Comparison of ENCODE assay signal across 10 cellular contexts in genomic region chrX:23785564-23785963, GRCh38. TPM values are rescaled to one million over a fixed set of nuclear protein-coding genes. Genes with fewer than 3 reads are reported as not detected.
DNase-seq lines count a peak whose midpoint lies in the region; ATAC-seq, FAIRE-seq and TF ChIP-seq lines count a peak whose summit lies in the region.
"Had no signal": no experiment of that assay in that cellular context is flagged by ENCODE, and none has a peak within 500 bp of the region (broad histone marks: within the 10 kb centered on the region; RNA-seq: fewer than 3 reads in every experiment).

No MANE protein-coding gene starts in this region.

- H3K9ac ChIP-seq in endothelial cell of umbilical vein (replicated peaks; ENCODE audit: extremely low read depth, insufficient read depth, low read length) = peak overlapping the region; percentile 14

- H3K4me3 ChIP-seq in CD4-positive, CD25-positive, alpha-beta regulatory T cell (ENCODE audit: low read depth, low read length) = peak overlapping the region; percentile 95
- H3K4me3 ChIP-seq in RWPE2 (ENCODE audit: severe bottlenecking) (no peak overlapping the region), endothelial cell of umbilical vein (replicated peaks in 1 of 3; ENCODE audit: insufficient read depth in 1 of 3, low read depth in 1 of 3, low read length in 3 of 3) (peak overlapping the region in 1 of 3 experiments; percentile 90), brain microvascular endothelial cell (ENCODE audit: low read depth, low read length) (no peak overlapping the region)

- no peak for TF ChIP-seq POLR2A in endothelial cell of umbilical vein (IDR thresholded peaks at IDR 0.05; ENCODE audit: low read depth, low read length)

- no peaks in the 10 kb centered on the region for H3K9me1 ChIP-seq in endothelial cell of umbilical vein (replicated peaks; ENCODE audit: control insufficient read depth, extremely low read depth, insufficient read depth, low read length)

- intact Hi-C loops in endothelial cell of umbilical vein (cut with micrococcal nuclease) = loop anchor here (10.0 kb wide), 1 partner anchor 91 kb away; no protein-coding TSS in a partner anchor

- no peak for ATAC-seq in CD4-positive, CD25-positive, alpha-beta regulatory T cell (ENCODE audit: low read depth in 2 of 2)
- ATAC-seq in RWPE2 (ENCODE audit: low read depth) = no peak
- ATAC-seq in natural killer cell treated with Interleukin-12 subunit alpha and Interleukin-12 subunit beta and Interleukin-15 and Interleukin-18, amount 100 ng/mL, for 72 hours = no peak
- no peak for ATAC-seq in activated CD4-positive, CD25-positive, alpha-beta regulatory T cell treated with anti-CD3 and anti-CD28 coated beads, Interleukin-2, amount 50 U/mL, for 24 hours
- ATAC-seq: pancreas had no signal

- peak overlapping the region; percentile 33 for H3K27ac ChIP-seq in CD4-positive, CD25-positive, alpha-beta regulatory T cell (ENCODE audit: insufficient read depth, low read length, poor library complexity, severe bottlenecking)
- H3K27ac ChIP-seq in RWPE2 (ENCODE audit: poor library complexity, severe bottlenecking) = peak overlapping the region; percentile 86
- no peak overlapping the region for H3K27ac ChIP-seq in endothelial cell of umbilical vein (ENCODE audit: insufficient read depth, low read depth, low read length)
- no peak overlapping the region for H3K27ac ChIP-seq in brain microvascular endothelial cell

- no peaks in the 10 kb centered on the region for H3K9me3 ChIP-seq in CD4-positive, CD25-positive, alpha-beta regulatory T cell (ENCODE audit: control insufficient read depth in 2 of 2, low read length in 2 of 2)
- H3K9me3 ChIP-seq in RWPE2 (ENCODE audit: severe bottlenecking) = no peaks in the 10 kb centered on the region
- no peaks in the 10 kb centered on the region for H3K9me3 ChIP-seq in endothelial cell of umbilical vein (replicated peaks; ENCODE audit: control insufficient read depth, insufficient read depth, low read length)
- H3K9me3 ChIP-seq: pancreas had no signal

- peak overlapping the region; percentile 92 to 99 (median 96) for H3K4me3 Mint-ChIP-seq in CD4-positive, CD25-positive, alpha-beta regulatory T cell
- peak overlapping the region; percentile 96 for H3K4me3 Mint-ChIP-seq in natural killer cell treated with Interleukin-12 subunit alpha and Interleukin-12 subunit beta and Interleukin-15 and Interleukin-18, amount 100 ng/mL, for 72 hours

- peak overlapping the region; percentile 92 for H3K4me2 ChIP-seq in endothelial cell of umbilical vein (ENCODE audit: insufficient read depth, low read length)

- H3K36me3 Mint-ChIP-seq in CD4-positive, CD25-positive, alpha-beta regulatory T cell = peaks cover 17% of the 10 kb centered on the region
- peaks cover 24% of the 10 kb centered on the region for H3K36me3 Mint-ChIP-seq in natural killer cell treated with Interleukin-12 subunit alpha and Interleukin-12 subunit beta and Interleukin-15 and Interleukin-18, amount 100 ng/mL, for 72 hours

- peaks cover 0 to 1% (median 0%) of the 10 kb centered on the region in 7 donors for H3K9me3 Mint-ChIP-seq in CD4-positive, CD25-positive, alpha-beta regulatory T cell
- H3K9me3 Mint-ChIP-seq in natural killer cell treated with Interleukin-12 subunit alpha and Interleukin-12 subunit beta and Interleukin-15 and Interleukin-18, amount 100 ng/mL, for 72 hours = no peaks in the 10 kb centered on the region

- no TSS peak for BruUV-seq in endothelial cell of umbilical vein (replicated peaks; lab: Mats Ljungman, UMichigan)

- POLR2A ChIA-PET in endothelial cell of umbilical vein (lab: Charles Lee) = no interaction called here

- no peak for FAIRE-seq in endothelial cell of umbilical vein (lab: Jason Lieb, UNC)
- FAIRE-seq: pancreas had no signal

- H3K27ac Mint-ChIP-seq in CD4-positive, CD25-positive, alpha-beta regulatory T cell = peak overlapping the region in 2 of 3 donors; percentile 2 to 97
- H3K27ac Mint-ChIP-seq in natural killer cell treated with Interleukin-12 subunit alpha and Interleukin-12 subunit beta and Interleukin-15 and Interleukin-18, amount 100 ng/mL, for 72 hours = peak overlapping the region; percentile 96 to 97

- in situ Hi-C loops in brain microvascular endothelial cell (cut with HindIII; ENCODE audit: low pct_ligation_motif_present, low sequenced_read_pairs) = no loop called here

- H3K36me3 ChIP-seq in CD4-positive, CD25-positive, alpha-beta regulatory T cell (ENCODE audit: control insufficient read depth, insufficient read depth, low read length) = peaks cover 10% of the 10 kb centered on the region
- H3K36me3 ChIP-seq in RWPE2 (ENCODE audit: low read depth) (peaks cover 29% of the 10 kb centered on the region), endothelial cell of umbilical vein (ENCODE audit: control insufficient read depth in 2 of 2, extremely low read depth in 1 of 2, insufficient read depth in 2 of 2, low read length in 2 of 2) (peaks cover 2 to 3% of the 10 kb centered on the region in 2 experiments), brain microvascular endothelial cell (replicated peaks) (peaks cover 15% of the 10 kb centered on the region)
- H3K36me3 ChIP-seq: pancreas had no signal

- no peaks in the 10 kb centered on the region for H3K27me3 ChIP-seq in CD4-positive, CD25-positive, alpha-beta regulatory T cell (ENCODE audit: control insufficient read depth, insufficient read depth, low read length)
- H3K27me3 ChIP-seq in RWPE2 (ENCODE audit: insufficient read depth, poor library complexity, severe bottlenecking) = no peaks in the 10 kb centered on the region
- no peaks in the 10 kb centered on the region for H3K27me3 ChIP-seq in endothelial cell of umbilical vein (ENCODE audit: control insufficient read depth in 2 of 2, insufficient read depth in 2 of 2, low read length in 2 of 2)
- no peaks in the 10 kb centered on the region for H3K27me3 ChIP-seq in brain microvascular endothelial cell (replicated peaks)

- H3K4me1 ChIP-seq in CD4-positive, CD25-positive, alpha-beta regulatory T cell (ENCODE audit: control insufficient read depth, insufficient read depth, low read length, poor library complexity, severe bottlenecking) = peaks cover 19% of the 10 kb centered on the region
- H3K4me1 ChIP-seq in RWPE2 (ENCODE audit: insufficient read depth, poor library complexity, severe bottlenecking) (peaks cover 5% of the 10 kb centered on the region), endothelial cell of umbilical vein (ENCODE audit: control insufficient read depth, extremely low read depth, insufficient read depth, low read length) (peaks cover 23% of the 10 kb centered on the region)
- H3K4me1 ChIP-seq: pancreas had no signal

- no peak overlapping the region for H2AFZ ChIP-seq in endothelial cell of umbilical vein (ENCODE audit: low read depth, low read length)

- dilution Hi-C loops in endothelial cell of umbilical vein (cut with MboI; ENCODE audit: extremely low pct_ligation_motif_present, low sequenced_read_pairs) = no loop called here

- peaks cover 8 to 47% (median 20%) of the 10 kb centered on the region in 4 donors for H3K4me1 Mint-ChIP-seq in CD4-positive, CD25-positive, alpha-beta regulatory T cell
- peaks cover 22 to 26% of the 10 kb centered on the region in 2 donors for H3K4me1 Mint-ChIP-seq in natural killer cell treated with Interleukin-12 subunit alpha and Interleukin-12 subunit beta and Interleukin-15 and Interleukin-18, amount 100 ng/mL, for 72 hours (ENCODE audit: low read depth in 2 of 2)

- H4K20me1 ChIP-seq in endothelial cell of umbilical vein (replicated peaks; ENCODE audit: control insufficient read depth, extremely low read depth, insufficient read depth, low read length) = no peaks in the 10 kb centered on the region

- H3K79me2 ChIP-seq in endothelial cell of umbilical vein (ENCODE audit: control insufficient read depth, insufficient read depth, low read length) = peaks cover 20% of the 10 kb centered on the region

- no peak for TF ChIP-seq CTCF in RWPE2 (IDR thresholded peaks at IDR 0.05; ENCODE audit: poor library complexity, severe bottlenecking)
- no peak for TF ChIP-seq CTCF in endothelial cell of umbilical vein (IDR thresholded peaks at IDR 0.05; ENCODE audit: extremely low read depth in 1 of 2, insufficient read depth in 1 of 2, low read depth in 1 of 2, low read length in 2 of 2)
- no peak for TF ChIP-seq CTCF in brain microvascular endothelial cell (IDR thresholded peaks at IDR 0.05; ENCODE audit: low read depth, low read length, missing control alignments)

- CTCF ChIA-PET in endothelial cell of umbilical vein (lab: Charles Lee) = interaction anchor here (3.1 kb wide), 1 partner anchor 22 kb away, joined by 12 read pairs; no protein-coding TSS in a partner anchor

- no peaks in the 10 kb centered on the region for H3K27me3 Mint-ChIP-seq in CD4-positive, CD25-positive, alpha-beta regulatory T cell
- H3K27me3 Mint-ChIP-seq in natural killer cell treated with Interleukin-12 subunit alpha and Interleukin-12 subunit beta and Interleukin-15 and Interleukin-18, amount 100 ng/mL, for 72 hours = no peaks in the 10 kb centered on the region

- no peak for DNase-seq in CD4-positive, CD25-positive, alpha-beta regulatory T cell
- DNase-seq in RWPE2 (ENCODE audit: low spot score) (no peak), endothelial cell of umbilical vein (ENCODE audit: low read depth, low spot score) (peak; percentile 9), NCI-H2107 (lab: John Stamatoyannopoulos, UW) (no peak), brain microvascular endothelial cell (no peak), NCI-H2227 treated with DMSO at 0.1 percent for 48 hours (lab: John Stamatoyannopoulos, UW) (no peak)
- DNase-seq in natural killer cell treated with Interleukin-12 subunit alpha and Interleukin-12 subunit beta and Interleukin-15 and Interleukin-18, amount 100 ng/mL, for 72 hours (ENCODE audit: low spot score) = no peak
- DNase-seq: NCI-H446 treated with DMSO at 0.1 percent for 48 hours had no signal

RNA-seq across cellular contexts. Expression of gene SAT1, which starts 2.6 kb away (rescaled TPM):
- 939 TPM for total RNA-seq in CD4-positive, CD25-positive, alpha-beta regulatory T cell
- polyA plus RNA-seq in CD4-positive, CD25-positive, alpha-beta regulatory T cell = 100 to 1,000 TPM; 186 to 295 (median 255) TPM
- 256 and 289 TPM in 2 replicates for total RNA-seq in endothelial cell of umbilical vein
- polyA plus RNA-seq in endothelial cell of umbilical vein = 264 and 526 TPM in 2 replicates
- 181 and 234 TPM in 2 replicates for polyA plus RNA-seq in endothelial cell of umbilical vein (2011; cell fraction: cytosol; rRNA removed)
- 3,716 and 6,543 TPM in 2 replicates for polyA plus RNA-seq in endothelial cell of umbilical vein (2011; cell fraction: nucleus; rRNA removed)
- 485 and 1,166 TPM in 2 replicates for polyA plus RNA-seq in endothelial cell of umbilical vein (2012)
- polyA minus RNA-seq in endothelial cell of umbilical vein = 186 and 341 TPM in 2 replicates
- polyA minus RNA-seq in endothelial cell of umbilical vein (2011; cell fraction: cytosol; rRNA and poly(A)+ RNA removed) = 23.6 TPM
- polyA minus RNA-seq in endothelial cell of umbilical vein (2011; cell fraction: nucleus; rRNA and poly(A)+ RNA removed) = 856 and 1,169 TPM in 2 replicates
- 100 to 1,000 TPM; 122 to 135 TPM for total RNA-seq in natural killer cell treated with Interleukin-12 subunit alpha and Interleukin-12 subunit beta and Interleukin-15 and Interleukin-18, amount 100 ng/mL, for 72 hours

RNA-seq across cellular contexts. Expression of gene ACOT9, which starts 42.5 kb away (rescaled TPM):
- 51.6 TPM for total RNA-seq in CD4-positive, CD25-positive, alpha-beta regulatory T cell
- polyA plus RNA-seq in CD4-positive, CD25-positive, alpha-beta regulatory T cell = 10 to 100 TPM; 20.0 to 33.0 (median 24.4) TPM
- 83.1 and 88.5 TPM in 2 replicates for total RNA-seq in endothelial cell of umbilical vein
- 37.5 and 38.4 TPM in 2 replicates for polyA plus RNA-seq in endothelial cell of umbilical vein
- 42.7 and 46.6 TPM in 2 replicates for polyA plus RNA-seq in endothelial cell of umbilical vein (2011; cell fraction: cytosol; rRNA removed)
- 117 and 153 TPM in 2 replicates for polyA plus RNA-seq in endothelial cell of umbilical vein (2011; cell fraction: nucleus; rRNA removed)
- polyA plus RNA-seq in endothelial cell of umbilical vein (2012) = 76.9 and 96.7 TPM in 2 replicates
- 42.3 and 46.6 TPM in 2 replicates for polyA minus RNA-seq in endothelial cell of umbilical vein
- 32.6 TPM for polyA minus RNA-seq in endothelial cell of umbilical vein (2011; cell fraction: cytosol; rRNA and poly(A)+ RNA removed)
- polyA minus RNA-seq in endothelial cell of umbilical vein (2011; cell fraction: nucleus; rRNA and poly(A)+ RNA removed) = 31.4 and 44.0 TPM in 2 replicates
- 10 to 100 TPM; 41.3 to 42.6 TPM for total RNA-seq in natural killer cell treated with Interleukin-12 subunit alpha and Interleukin-12 subunit beta and Interleukin-15 and Interleukin-18, amount 100 ng/mL, for 72 hours

Comparison
In these comparisons a context has a peak if more than half of its experiments do, and no peak if none do; other contexts are left out.
1. H3K27ac ChIP-seq: peak in CD4-positive, CD25-positive, alpha-beta regulatory T cell (single experiment) and RWPE2 (single experiment); none in endothelial cell of umbilical vein (single experiment) and brain microvascular endothelial cell (single experiment).